1 cellular context compared by ENCODE assay signal in the genomic region with DNA sequence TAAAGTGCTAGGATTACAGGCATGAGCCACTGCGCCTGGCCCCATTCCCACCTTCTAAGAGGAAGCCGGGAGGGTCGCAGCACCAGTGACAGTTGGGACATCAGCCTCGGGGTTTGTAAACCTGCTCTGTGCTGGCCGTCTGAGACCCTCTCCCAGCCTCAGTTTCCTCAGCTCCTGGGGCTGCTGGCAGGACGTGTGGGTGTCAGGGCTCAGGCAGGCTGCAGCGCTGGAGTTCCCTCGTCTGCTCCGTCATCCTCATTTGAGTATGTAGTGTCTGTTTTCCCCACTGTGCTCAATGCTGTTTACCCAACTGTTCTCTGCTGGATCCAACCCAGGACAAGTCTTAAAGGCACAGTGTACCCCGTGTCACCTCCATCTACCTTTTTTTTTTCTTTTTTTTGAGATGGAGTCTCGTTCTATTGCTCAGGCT.
TF ChIP-seq lines count a peak whose summit lies in the region.

No MANE protein-coding gene starts in this region.

TF ChIP-seq in IMR-90, 13 proteins besides CTCF, POLR2A, EP300 and RAD21:
- no peak for TF ChIP-seq FOS (IDR thresholded peaks at IDR 0.05; ENCODE audit: low read depth, low read length)
- no peak for TF ChIP-seq MAZ (IDR thresholded peaks at IDR 0.05; ENCODE audit: borderline replicate concordance, low read depth, low read length)
- TF ChIP-seq BHLHE40 (IDR thresholded peaks at IDR 0.05; ENCODE audit: low read depth, low read length) = no peak
- TF ChIP-seq SMC3 (IDR thresholded peaks at IDR 0.05; ENCODE audit: low read depth, low read length) = no peak
- TF ChIP-seq ELK1 (IDR thresholded peaks at IDR 0.05; ENCODE audit: borderline replicate concordance, low read depth, low read length) = no peak
- TF ChIP-seq, protein P1, sequence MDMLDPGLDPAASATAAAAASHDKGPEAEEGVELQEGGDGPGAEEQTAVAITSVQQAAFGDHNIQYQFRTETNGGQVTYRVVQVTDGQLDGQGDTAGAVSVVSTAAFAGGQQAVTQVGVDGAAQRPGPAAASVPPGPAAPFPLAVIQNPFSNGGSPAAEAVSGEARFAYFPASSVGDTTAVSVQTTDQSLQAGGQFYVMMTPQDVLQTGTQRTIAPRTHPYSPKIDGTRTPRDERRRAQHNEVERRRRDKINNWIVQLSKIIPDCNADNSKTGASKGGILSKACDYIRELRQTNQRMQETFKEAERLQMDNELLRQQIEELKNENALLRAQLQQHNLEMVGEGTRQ (IDR thresholded peaks at IDR 0.05; ENCODE audit: low read depth, low read length) = no peak
- no peak for TF ChIP-seq CEBPB (IDR thresholded peaks at IDR 0.05; ENCODE audit: low read depth, low read length)
- no peak for TF ChIP-seq RCOR1 (IDR thresholded peaks at IDR 0.05; ENCODE audit: insufficient replicate concordance, low read length)
- no peak for TF ChIP-seq NFE2L2 (IDR thresholded peaks at IDR 0.05; ENCODE audit: low read depth, low read length)
